Comparison of ENCODE assay signal across 8 cellular contexts in genomic region chr12:93742086-93742934, GRCh38.
DNase-seq lines count a peak whose midpoint lies in the region; TF ChIP-seq lines count a peak whose summit lies in the region.

No MANE protein-coding gene starts in this region.

- H3K36me3 ChIP-seq in MG63 (no peaks in the 10 kb centered on the region), hepatocyte (replicated peaks; ENCODE audit: insufficient read depth, low read depth) (no peaks in the 10 kb centered on the region)

- H3K79me2 ChIP-seq in hepatocyte: no peaks in the 10 kb centered on the region

- no peaks in the 10 kb centered on the region for H3K9me3 Mint-ChIP-seq in T-helper 2 cell treated with Interferon-gamma antibody and Interleukin-4, amounts not matched to agents 5 μg/mL and 100 μg/mL, for 36 hours

- H3K4me3 Mint-ChIP-seq in T-helper 2 cell treated with Interferon-gamma antibody and Interleukin-4, amounts not matched to agents 5 μg/mL and 100 μg/mL, for 36 hours: peak overlapping the region; percentile 89

- TF ChIP-seq CTCF in astrocyte of the cerebellum (IDR thresholded peaks at IDR 0.05; ENCODE audit: low read depth, low read length, missing control alignments): peak; percentile 45
- peak; percentile 37 for TF ChIP-seq CTCF in hepatocyte (IDR thresholded peaks at IDR 0.05; ENCODE audit: poor library complexity)

- H3K27me3 Mint-ChIP-seq in T-helper 2 cell treated with Interferon-gamma antibody and Interleukin-4, amounts not matched to agents 5 μg/mL and 100 μg/mL, for 36 hours (ENCODE audit: low read depth): peaks cover 2% of the 10 kb centered on the region

- H3K9me3 ChIP-seq in MG63 (no peaks in the 10 kb centered on the region), hepatocyte (ENCODE audit: low read depth) (no peaks in the 10 kb centered on the region)

- peak overlapping the region; percentile 84 for H2AFZ ChIP-seq in hepatocyte

- peak overlapping the region; percentile 44 for H3K4me3 ChIP-seq in MG63
- H3K4me3 ChIP-seq in astrocyte of the cerebellum (ENCODE audit: low read depth, low read length): peak overlapping the region; percentile 55
- H3K4me3 ChIP-seq in hepatocyte: peak overlapping the region; percentile 43

- WGBS in hepatocyte (ENCODE audit: low lambda C conversion rate, missing lambda C conversion rate): under 1% methylated on average over 45 of the region's 45 CpGs

- DNase-seq in G401 (ENCODE audit: low spot score) (peak; percentile 62), HCEC 1CT (peak; percentile 82), MG63 (peak; percentile 83), astrocyte of the cerebellum (ENCODE audit: low read depth) (peak; percentile 41), hepatocyte (ENCODE audit: low spot score) (peak; percentile 86), putamen (ENCODE audit: low spot score) (peak; percentile 77), GOT3 (lab: John Stamatoyannopoulos, UW) (no peak)
- peak; percentile 60 for DNase-seq in T-helper 2 cell treated with Interferon-gamma antibody and Interleukin-4, amounts not matched to agents 5 μg/mL and 100 μg/mL, for 36 hours (ENCODE audit: low spot score)

- H3K27ac Mint-ChIP-seq in T-helper 2 cell treated with Interferon-gamma antibody and Interleukin-4, amounts not matched to agents 5 μg/mL and 100 μg/mL, for 36 hours: peak overlapping the region; percentile 80

- H3K27ac ChIP-seq in hepatocyte: peak overlapping the region; percentile 84

- H3K9me2 ChIP-seq in hepatocyte (replicated peaks; ENCODE audit: insufficient read depth): no peaks in the 10 kb centered on the region

- H4K20me1 ChIP-seq in hepatocyte (ENCODE audit: insufficient read depth, poor library complexity, severe bottlenecking): no peaks in the 10 kb centered on the region

- peak overlapping the region; percentile 76 for H3K4me2 ChIP-seq in hepatocyte

- H3K27me3 ChIP-seq in MG63 (no peaks in the 10 kb centered on the region), hepatocyte (no peaks in the 10 kb centered on the region)

- peaks cover 12% of the 10 kb centered on the region for H3K4me1 ChIP-seq in hepatocyte (ENCODE audit: insufficient read depth)

- peaks cover 2% of the 10 kb centered on the region for H3K36me3 Mint-ChIP-seq in T-helper 2 cell treated with Interferon-gamma antibody and Interleukin-4, amounts not matched to agents 5 μg/mL and 100 μg/mL, for 36 hours (ENCODE audit: low read depth)

- H3K4me1 Mint-ChIP-seq in T-helper 2 cell treated with Interferon-gamma antibody and Interleukin-4, amounts not matched to agents 5 μg/mL and 100 μg/mL, for 36 hours (ENCODE audit: low read depth): peaks cover 20% of the 10 kb centered on the region

- in situ Hi-C loops in G401 (cut with HindIII; ENCODE audit: low sequenced_read_pairs): no loop called here
- in situ Hi-C loops in astrocyte of the cerebellum (cut with HindIII; ENCODE audit: low sequenced_read_pairs): loop anchor here (25.0 kb wide), 1 partner anchor 345 kb away; no protein-coding TSS in a partner anchor
